ENCODE assay signal across 15 cellular contexts in genomic region chr2:1701020-1701419, GRCh38.
"Had no signal": no experiment of that assay in that cellular context is flagged by ENCODE, and none has a peak within 500 bp of the region (broad histone marks: within the 10 kb centered on the region; RNA-seq: fewer than 3 reads in every experiment).

No MANE protein-coding gene starts in this region.

- H3K4me1 Mint-ChIP-seq: activated naive CD8-positive, alpha-beta T cell treated with anti-CD3 and anti-CD28 coated beads for 36 hours; naive B cell had no signal

- H3K4me3 ChIP-seq: heart left ventricle, smooth muscle cell had no signal

- H3K27ac Mint-ChIP-seq: activated naive CD8-positive, alpha-beta T cell treated with anti-CD3 and anti-CD28 coated beads for 36 hours; naive B cell; stimulated activated naive CD8-positive, alpha-beta T cell treated with anti-CD3 and anti-CD28 coated beads, Interleukin-15, Interleukin-2, amounts not matched to agents 100 ng/mL and 50 ng/mL, for 24 hours; T-helper 2 cell treated with Interferon-gamma antibody and Interleukin-4, amounts not matched to agents 5 μg/mL and 100 μg/mL, for 36 hours had no signal

- H3K36me3 ChIP-seq: brain microvascular endothelial cell, heart left ventricle, neutrophil had no signal

- H3K9me3 ChIP-seq: neutrophil had no signal

- H3K4me2 ChIP-seq: smooth muscle cell had no signal

- H3K27me3 Mint-ChIP-seq: activated naive CD8-positive, alpha-beta T cell treated with anti-CD3 and anti-CD28 coated beads for 36 hours; stimulated activated naive CD8-positive, alpha-beta T cell treated with anti-CD3 and anti-CD28 coated beads, Interleukin-15, Interleukin-2, amounts not matched to agents 100 ng/mL and 50 ng/mL, for 24 hours had no signal

- H3K4me3 Mint-ChIP-seq: activated naive CD8-positive, alpha-beta T cell treated with anti-CD3 and anti-CD28 coated beads for 36 hours; naive B cell; stimulated activated naive CD8-positive, alpha-beta T cell treated with anti-CD3 and anti-CD28 coated beads, Interleukin-15, Interleukin-2, amounts not matched to agents 100 ng/mL and 50 ng/mL, for 24 hours; T-helper 2 cell treated with Interferon-gamma antibody and Interleukin-4, amounts not matched to agents 5 μg/mL and 100 μg/mL, for 36 hours had no signal

- ATAC-seq: left lobe of liver had no signal

- H3K27me3 ChIP-seq: brain microvascular endothelial cell, heart left ventricle, neutrophil had no signal

- H3K36me3 Mint-ChIP-seq: activated naive CD8-positive, alpha-beta T cell treated with anti-CD3 and anti-CD28 coated beads for 36 hours had no signal

- DNase-seq: activated CD4-positive, alpha-beta T cell treated with anti-CD3 and anti-CD28 coated beads, Interleukin-2, amount 50 U/mL, for 1 hour; activated CD8-positive, alpha-beta memory T cell treated with anti-CD3 and anti-CD28 coated beads for 24 hours; activated naive CD8-positive, alpha-beta T cell treated with anti-CD3 and anti-CD28 coated beads for 36 hours; amygdala; brain microvascular endothelial cell; effector memory CD4-positive, alpha-beta T cell; heart left ventricle; naive B cell; right cardiac atrium had no signal

- H3K9me3 Mint-ChIP-seq: T-helper 2 cell treated with Interferon-gamma antibody and Interleukin-4, amounts not matched to agents 5 μg/mL and 100 μg/mL, for 36 hours had no signal

- H3K27ac ChIP-seq: brain microvascular endothelial cell, epithelial cell of prostate, heart left ventricle, neutrophil had no signal
